In genomic region chr6:31368461-31368860, GRCh38 we compare ENCODE assay signal across 21 cellular contexts. TPM values are rescaled to one million over a fixed set of nuclear protein-coding genes. Genes with fewer than 3 reads are reported as not detected.
DNase-seq lines count a peak whose midpoint lies in the region; ATAC-seq, FAIRE-seq and TF ChIP-seq lines count a peak whose summit lies in the region.
"Had no signal": no experiment of that assay in that cellular context is flagged by ENCODE, and none has a peak within 500 bp of the region (broad histone marks: within the 10 kb centered on the region; RNA-seq: fewer than 3 reads in every experiment).

No MANE protein-coding gene starts in this region.

- ATAC-seq in naive thymus-derived CD4-positive, alpha-beta T cell = no peak
- ATAC-seq: HepG2 had no signal

- H3K4me3 ChIP-seq in Loucy (ENCODE audit: low read length, poor library complexity, severe bottlenecking) (no peak overlapping the region), bronchial epithelial cell (ENCODE audit: low read depth, low read length) (no peak overlapping the region), sigmoid colon (no peak overlapping the region)
- H3K4me3 ChIP-seq in naive thymus-derived CD4-positive, alpha-beta T cell (ENCODE audit: low read length) = no peak overlapping the region

- H4K20me1 ChIP-seq in Loucy (ENCODE audit: insufficient read depth, low read length, poor library complexity, severe bottlenecking) = no peaks in the 10 kb centered on the region

- H3K9me2 ChIP-seq in Loucy (replicated peaks; ENCODE audit: low read depth, low read length) = no peaks in the 10 kb centered on the region

- H3K9me3 ChIP-seq in Loucy (ENCODE audit: insufficient read depth, low read depth, low read length) (0 out of 2 replicates have a peak, but pooled peaks cover 3% of the 10 kb centered on the region), sigmoid colon (no peaks in the 10 kb centered on the region)
- no peaks in the 10 kb centered on the region for H3K9me3 ChIP-seq in naive thymus-derived CD4-positive, alpha-beta T cell (ENCODE audit: control insufficient read depth in 2 of 3, low read length in 3 of 3)

- peaks cover 6% of the 10 kb centered on the region for H3K27me3 ChIP-seq in Loucy (ENCODE audit: insufficient read depth, low read length, poor library complexity, severe bottlenecking)
- H3K27me3 ChIP-seq in bronchial epithelial cell (ENCODE audit: control insufficient read depth, insufficient read depth, low read length) = peaks cover 9% of the 10 kb centered on the region
- H3K27me3 ChIP-seq in naive thymus-derived CD4-positive, alpha-beta T cell (ENCODE audit: control insufficient read depth in 2 of 2, insufficient read depth in 2 of 2, low read length in 2 of 2) = no peaks in the 10 kb centered on the region
- H3K27me3 ChIP-seq in sigmoid colon = peaks cover 0 to 11% (median 0%) of the 10 kb centered on the region in 3 donors

- no peak overlapping the region for H3K9ac ChIP-seq in Loucy (ENCODE audit: low read depth, low read length, poor library complexity, severe bottlenecking)

- H3K79me2 ChIP-seq in Loucy (ENCODE audit: insufficient read depth, low read length) = no peaks in the 10 kb centered on the region

- H3K27ac ChIP-seq in naive thymus-derived CD4-positive, alpha-beta T cell (ENCODE audit: low read depth, low read length) = no peak overlapping the region
- no peak overlapping the region for H3K27ac ChIP-seq in sigmoid colon
- H3K27ac ChIP-seq: HL-60 had no signal

- peaks cover 3 to 28% (median 17%) of the 10 kb centered on the region in 7 donors for H3K4me1 Mint-ChIP-seq in naive thymus-derived CD4-positive, alpha-beta T cell

- CTCF ChIA-PET in naive thymus-derived CD4-positive, alpha-beta T cell (lab: Charles Lee) = interaction anchor here (0.7 to 5.3 kb wide), 5 partner anchors 23 to 1585 kb away, joined by 3 to 79 read pairs (median 3); partner anchors contain the start of gene HLA-DMA

- in situ Hi-C loops in Caki2 (cut with HindIII; ENCODE audit: low pct_unique_long_range_greater_than_20kb, low sequenced_read_pairs) = no loop called here

- TF ChIP-seq CTCF in Loucy (conservative IDR thresholded peaks at IDR 0.05; ENCODE audit: low read length) = peak; percentile 24
- TF ChIP-seq CTCF in bronchial epithelial cell (IDR thresholded peaks at IDR 0.05; ENCODE audit: insufficient read depth, low read length, severe bottlenecking) = no peak
- no peak for TF ChIP-seq CTCF in sigmoid colon (IDR thresholded peaks at IDR 0.05)

- TF ChIP-seq POLR2A in sigmoid colon (IDR thresholded peaks at IDR 0.05) = no peak

- no peak for FAIRE-seq in bronchial epithelial cell (lab: Jason Lieb, UNC)
- FAIRE-seq: HepG2 had no signal

- no peak overlapping the region for H3K4me3 Mint-ChIP-seq in naive thymus-derived CD4-positive, alpha-beta T cell
- H3K4me3 Mint-ChIP-seq: H9 had no signal

- H2AFZ ChIP-seq in Loucy (ENCODE audit: low read length) = no peak overlapping the region

- H3K9me3 Mint-ChIP-seq in naive thymus-derived CD4-positive, alpha-beta T cell = peaks cover 0 to 11% (median 3%) of the 10 kb centered on the region in 11 donors

- WGBS in sigmoid colon, 2 donors = 76 to 79% methylated on average over 2 of the region's 2 CpGs

- H3K4me2 ChIP-seq in Loucy (ENCODE audit: low read depth, low read length, poor library complexity, severe bottlenecking) = no peak overlapping the region

- H3K4me1 ChIP-seq in Loucy (ENCODE audit: insufficient read depth, low read length, poor library complexity, severe bottlenecking) (peaks cover 9% of the 10 kb centered on the region), sigmoid colon (peaks cover 0 to 4% (median 2%) of the 10 kb centered on the region in 4 donors)
- H3K4me1 ChIP-seq in naive thymus-derived CD4-positive, alpha-beta T cell (ENCODE audit: control insufficient read depth in 2 of 2, insufficient read depth in 2 of 2, low read length in 2 of 2) = peaks cover 0 to 4% of the 10 kb centered on the region in 2 donors

- H3K36me3 Mint-ChIP-seq in naive thymus-derived CD4-positive, alpha-beta T cell = peaks cover 0 to 6% (median 0%) of the 10 kb centered on the region in 5 donors

- POLR2A ChIA-PET in naive thymus-derived CD4-positive, alpha-beta T cell (lab: Charles Lee) = interaction anchor here (3.5 to 7.7 kb wide), 3 partner anchors 15 to 172 kb away, joined by 31 to 131 read pairs (median 35); no protein-coding TSS in a partner anchor

- H3K27me3 Mint-ChIP-seq in naive thymus-derived CD4-positive, alpha-beta T cell = peaks cover 0 to 75% (median 16%) of the 10 kb centered on the region in 5 donors

- intact Hi-C loops in naive thymus-derived CD4-positive, alpha-beta T cell (cut with micrococcal nuclease) = no loop called here
- intact Hi-C loops in sigmoid colon (cut with DNase I) = no loop called here

- no peak for TF ChIP-seq EP300 in sigmoid colon (IDR thresholded peaks at IDR 0.05)

- no peaks in the 10 kb centered on the region for H3F3A ChIP-seq in Loucy (ENCODE audit: low read depth)

- H3K36me3 ChIP-seq in Loucy (ENCODE audit: insufficient read depth, low read length) (no peaks in the 10 kb centered on the region), bronchial epithelial cell (ENCODE audit: control insufficient read depth, insufficient read depth, low read length) (no peaks in the 10 kb centered on the region), sigmoid colon (no peaks in the 10 kb centered on the region)
- H3K36me3 ChIP-seq in naive thymus-derived CD4-positive, alpha-beta T cell (ENCODE audit: control insufficient read depth in 2 of 3, insufficient read depth in 3 of 3, low read length in 3 of 3) = no peaks in the 10 kb centered on the region

- H3K27ac Mint-ChIP-seq in naive thymus-derived CD4-positive, alpha-beta T cell = peak overlapping the region in 1 of 9 donors; percentile 56
- H3K27ac Mint-ChIP-seq: H9 had no signal

- DNase-seq in Caki2 (ENCODE audit: low read depth) (peak; percentile 53), bronchial epithelial cell (ENCODE audit: low read depth) (peak; percentile 10), kidney tubule cell (ENCODE audit: low spot score) (peak; percentile 78), NCI-H2227 treated with DMSO at 0.1 percent for 48 hours (lab: John Stamatoyannopoulos, UW) (no peak), NCI-H2196 treated with DMSO at 0.1 percent for 48 hours (lab: John Stamatoyannopoulos, UW; ENCODE audit: unreplicated experiment) (no peak), sigmoid colon (no peak)
- no peak for DNase-seq in naive thymus-derived CD4-positive, alpha-beta T cell
- DNase-seq: EL, H9, KBM-7, NCI-H1105, NCI-H146, NCI-H2029 treated with DMSO at 0.1 percent for 48 hours, NCI-H2171, NCI-H446, NCI-H526 treated with DMSO at 0.1 percent for 48 hours, RPMI8226, SHP77 had no signal

RNA-seq across cellular contexts. Expression of gene HLA-B, which starts 11.5 kb away (rescaled TPM):
- 379 and 544 TPM in 2 replicates for total RNA-seq in Caki2 (2014; rRNA removed; shearing (Covaris generic); ENCODE audit: low replicate concordance)
- total RNA-seq in bronchial epithelial cell = 46.9 and 59.5 TPM in 2 replicates
- total RNA-seq in naive thymus-derived CD4-positive, alpha-beta T cell = 1,000 to 10,000 TPM; 5,136 to 7,364 (median 5,516) TPM
- polyA plus RNA-seq in naive thymus-derived CD4-positive, alpha-beta T cell = 1,000 to 10,000 TPM; 5,467 to 7,459 TPM
- 100 to 1,000 TPM; 346 to 491 (median 365) TPM for total RNA-seq in sigmoid colon
- polyA plus RNA-seq in sigmoid colon = 1,000 to 10,000 TPM in 2 of 3 donors, 100 to 1,000 TPM in 1; 279 to 3,047 (median 1,275) TPM

RNA-seq across cellular contexts. Expression of gene MICA, which starts 34.9 kb away (rescaled TPM):
- 28.9 and 34.3 TPM in 2 replicates for total RNA-seq in Caki2 (2014; rRNA removed; shearing (Covaris generic); ENCODE audit: low replicate concordance)
- total RNA-seq in bronchial epithelial cell (47.6 and 51.6 TPM in 2 replicates), sigmoid colon (10 to 100 TPM; 18.6 to 46.5 (median 27.2) TPM)
- total RNA-seq in naive thymus-derived CD4-positive, alpha-beta T cell = 10 to 100 TPM; 12.1 to 17.4 (median 15.2) TPM
- 1 to 10 TPM; 4.3 to 8.4 TPM for polyA plus RNA-seq in naive thymus-derived CD4-positive, alpha-beta T cell
- 10 to 100 TPM; 13.2 to 24.0 (median 20.3) TPM for polyA plus RNA-seq in sigmoid colon

Comparison
In these comparisons a context has a peak if more than half of its experiments do, and no peak if none do; other contexts are left out.
1. DNase-seq: peak in Caki2 (single experiment), bronchial epithelial cell (single experiment) and kidney tubule cell (single experiment); none in NCI-H2227 treated with DMSO at 0.1 percent for 48 hours (single experiment), NCI-H2196 treated with DMSO at 0.1 percent for 48 hours (single experiment), naive thymus-derived CD4-positive, alpha-beta T cell (0 of 9) and sigmoid colon (single experiment).